Comparison of ENCODE assay signal across 8 cellular contexts in genomic region chr2:204024503-204024902, GRCh38.
DNase-seq lines count a peak whose midpoint lies in the region; ATAC-seq and TF ChIP-seq lines count a peak whose summit lies in the region.

No MANE protein-coding gene starts in this region.

- H3K36me3 ChIP-seq in WERI-Rb-1: no peaks in the 10 kb centered on the region

- H3K4me1 ChIP-seq in right cardiac atrium (ENCODE audit: control insufficient read depth, insufficient read depth, low read length): no peaks in the 10 kb centered on the region

- H3K27me3 ChIP-seq in WERI-Rb-1 (ENCODE audit: insufficient read depth, low read depth, severe bottlenecking) (no peaks in the 10 kb centered on the region), right cardiac atrium (ENCODE audit: control insufficient read depth, insufficient read depth) (no peaks in the 10 kb centered on the region)

- H3K4me3 ChIP-seq in WERI-Rb-1 (ENCODE audit: low read depth, low read length): no peak overlapping the region
- no peak overlapping the region for H3K4me3 ChIP-seq in right cardiac atrium (ENCODE audit: low read length)

- intact Hi-C loops in right cardiac atrium (cut with DNase I): no loop called here

- TF ChIP-seq CTCF in WERI-Rb-1 (IDR thresholded peaks at IDR 0.05; ENCODE audit: low read depth, low read length): peak; percentile 54

- ATAC-seq in right cardiac atrium: peak; percentile 39 to 68
- ATAC-seq in HG02840 (IDR thresholded peaks at IDR 0.05; ENCODE audit: low FRiP score, unreplicated experiment): no peak

- H3K27ac ChIP-seq in WERI-Rb-1 (no peak overlapping the region), right cardiac atrium (ENCODE audit: low read length) (no peak overlapping the region)

- DNase-seq in DMS 273 (lab: John Stamatoyannopoulos, UW; ENCODE audit: unreplicated experiment): peak; percentile 73
- DNase-seq in DMS 273 treated with DMSO at 0.1 percent for 48 hours (lab: John Stamatoyannopoulos, UW): no peak
- DNase-seq in M059J (ENCODE audit: low read depth): peak; percentile 23
- DNase-seq in WERI-Rb-1: peak; percentile 27
- DNase-seq in right cardiac atrium: no peak
- peak; percentile 29 for DNase-seq in stromal cell of bone marrow (ENCODE audit: low read depth)
- no peak for DNase-seq in activated CD8-positive, alpha-beta memory T cell treated with anti-CD3 and anti-CD28 coated beads, Interleukin-2, amount 50 U/mL, for 48 hours

- WGBS in right cardiac atrium: 22% methylated on average over 1 of the region's 1 CpG

- H3K9me3 ChIP-seq in WERI-Rb-1 (ENCODE audit: severe bottlenecking) (no peaks in the 10 kb centered on the region), right cardiac atrium (ENCODE audit: control insufficient read depth, low read length) (no peaks in the 10 kb centered on the region)

Comparison
In these comparisons a context has a peak if more than half of its experiments do, and no peak if none do; other contexts are left out.
1. DNase-seq: peak in DMS 273 (single experiment), M059J (single experiment), WERI-Rb-1 (single experiment) and stromal cell of bone marrow (single experiment); none in DMS 273 treated with DMSO at 0.1 percent for 48 hours (single experiment), right cardiac atrium (0 of 3) and activated CD8-positive, alpha-beta memory T cell treated with anti-CD3 and anti-CD28 coated beads, Interleukin-2, amount 50 U/mL, for 48 hours (single experiment).